10 cellular contexts compared by ENCODE assay signal in genomic region chr3:58116985-58117384, GRCh38.
A peak's percentile ranks its signal among the peaks of the same experiment; 100 is the strongest.
DNase-seq lines count a peak whose midpoint lies in the region; ATAC-seq and TF ChIP-seq lines count a peak whose summit lies in the region.
"Had no signal": no experiment of that assay in that cellular context is flagged by ENCODE, and none has a peak within 500 bp of the region (broad histone marks: within the 10 kb centered on the region; RNA-seq: fewer than 3 reads in every experiment).

No MANE protein-coding gene starts in this region.

- peak overlapping the region; percentile 38 for H3K27ac Mint-ChIP-seq in T-helper 2 cell treated with Interferon-gamma antibody and Interleukin-4, amounts not matched to agents 5 μg/mL and 100 μg/mL, for 36 hours
- H3K27ac Mint-ChIP-seq in activated CD8-positive, alpha-beta T cell treated with anti-CD3 and anti-CD28 coated beads for 36 hours = peak overlapping the region; percentile 1

- no peak for TF ChIP-seq EP300 in tibial nerve (IDR thresholded peaks at IDR 0.05)

- H3K27ac ChIP-seq in lower lobe of right lung = peak overlapping the region; percentile 46
- H3K27ac ChIP-seq in tibial nerve = peak overlapping the region in 3 of 4 donors; percentile 6 to 80 (median 76)

- H3K4me3 Mint-ChIP-seq in T-helper 2 cell treated with Interferon-gamma antibody and Interleukin-4, amounts not matched to agents 5 μg/mL and 100 μg/mL, for 36 hours = no peak overlapping the region
- H3K4me3 Mint-ChIP-seq in activated CD8-positive, alpha-beta T cell treated with anti-CD3 and anti-CD28 coated beads for 36 hours = no peak overlapping the region

- peaks cover 33% of the 10 kb centered on the region for H3K4me1 ChIP-seq in lower lobe of right lung
- peaks cover 0 to 64% (median 31%) of the 10 kb centered on the region in 4 donors for H3K4me1 ChIP-seq in tibial nerve

- H3K27me3 Mint-ChIP-seq in T-helper 2 cell treated with Interferon-gamma antibody and Interleukin-4, amounts not matched to agents 5 μg/mL and 100 μg/mL, for 36 hours (ENCODE audit: low read depth) = no peaks in the 10 kb centered on the region
- no peaks in the 10 kb centered on the region for H3K27me3 Mint-ChIP-seq in activated CD8-positive, alpha-beta T cell treated with anti-CD3 and anti-CD28 coated beads for 36 hours

- ATAC-seq in activated CD8-positive, alpha-beta T cell treated with anti-CD3 and anti-CD28 coated beads for 36 hours = no peak
- no peak for ATAC-seq in lower lobe of right lung
- ATAC-seq in left cardiac atrium = no peak
- no peak for ATAC-seq in GM19397 (IDR thresholded peaks at IDR 0.05; ENCODE audit: unreplicated experiment)

- H3K27me3 ChIP-seq in lower lobe of right lung (ENCODE audit: low read depth) (no peaks in the 10 kb centered on the region), tibial nerve (no peaks in the 10 kb centered on the region)

- H3K9me3 ChIP-seq in lower lobe of right lung (no peaks in the 10 kb centered on the region), tibial nerve (no peaks in the 10 kb centered on the region)

- CTCF ChIA-PET in activated CD8-positive, alpha-beta T cell treated with anti-CD3 and anti-CD28 coated beads for 36 hours (lab: Charles Lee) = interaction anchor here (0.7 to 2.8 kb wide), 5 partner anchors 10 to 109 kb away, joined by 3 to 8 read pairs (median 4); no protein-coding TSS in a partner anchor

- H3K36me3 Mint-ChIP-seq in T-helper 2 cell treated with Interferon-gamma antibody and Interleukin-4, amounts not matched to agents 5 μg/mL and 100 μg/mL, for 36 hours (ENCODE audit: low read depth) = peaks cover 39% of the 10 kb centered on the region
- peaks cover 17% of the 10 kb centered on the region for H3K36me3 Mint-ChIP-seq in activated CD8-positive, alpha-beta T cell treated with anti-CD3 and anti-CD28 coated beads for 36 hours (ENCODE audit: low read depth)

- peaks cover 48% of the 10 kb centered on the region for H3K36me3 ChIP-seq in lower lobe of right lung
- H3K36me3 ChIP-seq in tibial nerve = peaks cover 8 to 56% (median 11%) of the 10 kb centered on the region in 3 donors

- intact Hi-C loops in activated CD8-positive, alpha-beta T cell treated with anti-CD3 and anti-CD28 coated beads for 36 hours (cut with micrococcal nuclease) = no loop called here
- intact Hi-C loops in lower lobe of right lung (cut with DNase I) = no loop called here
- intact Hi-C loops in left cardiac atrium (cut with DNase I) = loop anchor here in 1 of 2 donors (10.0 kb wide), 1 partner anchor 102 kb away; no protein-coding TSS in a partner anchor

- no peak for DNase-seq in T-helper 2 cell treated with Interferon-gamma antibody and Interleukin-4, amounts not matched to agents 5 μg/mL and 100 μg/mL, for 36 hours (ENCODE audit: low spot score)
- no peak for DNase-seq in T-helper 2 cell
- DNase-seq in activated CD8-positive, alpha-beta T cell treated with anti-CD3 and anti-CD28 coated beads for 36 hours = no peak
- DNase-seq in lower lobe of right lung = no peak
- DNase-seq in tibial nerve (ENCODE audit: low spot score in 2 of 2) = no peak
- DNase-seq in pons (ENCODE audit: low spot score) = no peak
- no peak for DNase-seq in left cardiac atrium
- DNase-seq: central memory CD4-positive, alpha-beta T cell; NCI-H1694 had no signal

- TF ChIP-seq POLR2A in tibial nerve (IDR thresholded peaks at IDR 0.05) = no peak

- peaks cover 19% of the 10 kb centered on the region for H3K4me1 Mint-ChIP-seq in T-helper 2 cell treated with Interferon-gamma antibody and Interleukin-4, amounts not matched to agents 5 μg/mL and 100 μg/mL, for 36 hours (ENCODE audit: low read depth)
- peaks cover 27% of the 10 kb centered on the region for H3K4me1 Mint-ChIP-seq in activated CD8-positive, alpha-beta T cell treated with anti-CD3 and anti-CD28 coated beads for 36 hours (ENCODE audit: low read depth)

- no peaks in the 10 kb centered on the region for H3K9me3 Mint-ChIP-seq in T-helper 2 cell treated with Interferon-gamma antibody and Interleukin-4, amounts not matched to agents 5 μg/mL and 100 μg/mL, for 36 hours
- no peaks in the 10 kb centered on the region for H3K9me3 Mint-ChIP-seq in activated CD8-positive, alpha-beta T cell treated with anti-CD3 and anti-CD28 coated beads for 36 hours

- 34 to 66% methylated on average over 4 of the region's 4 CpGs for WGBS in tibial nerve, 2 donors

- POLR2A ChIA-PET in activated CD8-positive, alpha-beta T cell treated with anti-CD3 and anti-CD28 coated beads for 36 hours (lab: Charles Lee) = interaction anchor here (1.1 to 1.5 kb wide), 2 partner anchors 10 to 13 kb away, joined by 3 read pairs; no protein-coding TSS in a partner anchor

- no peak overlapping the region for H3K4me3 ChIP-seq in lower lobe of right lung
- peak overlapping the region in 1 of 4 donors; percentile 2 for H3K4me3 ChIP-seq in tibial nerve

- TF ChIP-seq CTCF in activated CD8-positive, alpha-beta T cell treated with anti-CD3 and anti-CD28 coated beads for 36 hours (IDR thresholded peaks at IDR 0.05) = no peak
- TF ChIP-seq CTCF in lower lobe of right lung (IDR thresholded peaks at IDR 0.05) (no peak), tibial nerve (IDR thresholded peaks at IDR 0.05) (no peak)
